ENCODE assay signal across 1 cellular context in the genomic region with DNA sequence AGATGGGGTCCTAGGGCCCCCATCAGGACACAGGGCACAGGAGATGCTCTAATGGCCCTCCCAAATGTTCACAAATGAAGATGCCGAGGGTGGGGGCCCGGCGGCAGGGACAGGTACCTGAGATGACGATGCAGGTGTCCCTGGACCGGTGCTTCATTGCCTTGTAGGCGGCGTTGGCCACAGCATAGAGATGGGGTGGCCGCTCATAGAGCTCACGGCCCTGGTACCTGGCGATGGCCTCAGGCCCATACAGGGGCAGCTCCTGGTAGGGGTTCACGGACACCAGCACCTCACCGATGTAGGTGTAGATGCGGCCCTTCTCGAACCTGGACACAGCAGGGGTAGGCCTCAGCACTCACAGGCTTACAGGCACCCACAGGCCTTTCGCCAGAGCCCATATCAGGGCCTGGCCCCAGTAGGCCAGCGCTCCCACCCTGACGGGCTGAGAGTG.
A peak's percentile ranks its signal among the peaks of the same experiment; 100 is the strongest.
TF ChIP-seq lines count a peak whose summit lies in the region.

No MANE protein-coding gene starts in this region.

TF ChIP-seq in GM12878, 131 proteins besides CTCF, POLR2A, EP300 and RAD21:
- 0 out of 2 replicates have a peak, but pooled peaks have one; percentile 30 for TF ChIP-seq SMARCA5 (IDR thresholded peaks at IDR 0.05)
- peak in 1 of 2 experiments; percentile 2; a peak in 1 of 3 replicates for TF ChIP-seq EGR1 (IDR thresholded peaks at IDR 0.05; ENCODE audit: borderline replicate concordance in 1 of 2, low read depth in 2 of 2, low read length in 2 of 2)
- TF ChIP-seq IKZF1 (conservative IDR thresholded peaks at IDR 0.05): no peak
